ENCODE assay signal across 16 cellular contexts in the genomic region with DNA sequence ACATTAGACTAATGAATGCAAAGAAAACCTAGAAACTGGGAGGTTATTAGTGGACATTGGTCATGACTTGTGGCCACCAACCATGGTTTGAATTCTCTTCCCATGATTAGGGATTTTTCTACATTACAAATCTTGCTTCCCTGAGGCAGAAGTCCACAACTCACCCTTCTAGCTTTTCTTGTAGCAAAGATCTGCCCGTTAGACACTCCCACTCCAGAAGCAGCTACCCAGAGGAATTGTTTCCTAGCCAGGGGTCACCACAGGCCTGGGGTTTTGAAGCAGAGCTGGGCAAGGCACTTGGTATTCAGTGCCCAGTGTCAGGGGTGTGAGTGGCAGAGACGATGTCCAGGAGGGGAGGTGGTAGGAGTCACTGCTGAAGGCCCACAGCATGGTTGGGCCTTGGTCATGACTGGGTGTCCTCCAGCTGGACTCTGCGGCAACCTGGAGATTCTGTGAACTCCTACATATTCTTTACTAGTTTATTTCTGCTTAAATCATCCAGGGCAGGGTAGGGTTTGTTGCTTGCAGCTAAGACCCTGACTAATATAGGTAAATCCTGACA. TPM values are rescaled to one million over a fixed set of nuclear protein-coding genes. Genes with fewer than 3 reads are reported as not detected.
DNase-seq lines count a peak whose midpoint lies in the region; ATAC-seq, FAIRE-seq and TF ChIP-seq lines count a peak whose summit lies in the region.
"Had no signal": no experiment of that assay in that cellular context is flagged by ENCODE, and none has a peak within 500 bp of the region (broad histone marks: within the 10 kb centered on the region; RNA-seq: fewer than 3 reads in every experiment).

No MANE protein-coding gene starts in this region.

- H3K4me1 Mint-ChIP-seq in stimulated activated naive B cell treated with anti-CD40 and anti-IgM and Interleukin-4, amounts not matched to agents 10 μg/mL and 1 μg/mL and 100 μg/mL, for 72 hours, result peaks cover 16 to 22% of the 10 kb centered on the region in 2 donors

- H3K4me3 Mint-ChIP-seq in stimulated activated naive B cell treated with anti-CD40 and anti-IgM and Interleukin-4, amounts not matched to agents 10 μg/mL and 1 μg/mL and 100 μg/mL, for 72 hours, result no peak overlapping the region
- H3K4me3 Mint-ChIP-seq: CD4-positive, alpha-beta T cell had no signal

- CTCF ChIA-PET in HepG2 (lab: Yijun Ruan, JAX; ENCODE audit: low intra/inter-chr PET ratio, low total read pairs), result no interaction called here

- H2BK15ac ChIP-seq in neuronal stem cell (ENCODE audit: low read length), result no peak overlapping the region

- H2AK5ac ChIP-seq in neuronal stem cell (ENCODE audit: low read depth, low read length), result no peak overlapping the region

- intact Hi-C loops in HepG2 (cut with micrococcal nuclease; ENCODE audit: unreplicated experiment), result loop anchor here (5.0 kb wide), 1 partner anchor 270 kb away; no protein-coding TSS in a partner anchor
- intact Hi-C loops in right lobe of liver (cut with DNase I), result no loop called here

- H3K27me3 Mint-ChIP-seq in stimulated activated naive B cell treated with anti-CD40 and anti-IgM and Interleukin-4, amounts not matched to agents 10 μg/mL and 1 μg/mL and 100 μg/mL, for 72 hours, result no peaks in the 10 kb centered on the region
- H3K27me3 Mint-ChIP-seq: CD4-positive, alpha-beta T cell had no signal

- H3K36me3 ChIP-seq in HepG2 (replicated peaks in 1 of 2; ENCODE audit: control insufficient read depth in 1 of 2, insufficient read depth in 2 of 2, low read length in 2 of 2) (no peaks in the 10 kb centered on the region), right lobe of liver (no peaks in the 10 kb centered on the region), neuronal stem cell (replicated peaks in 1 of 2; ENCODE audit: control insufficient read depth in 2 of 2, insufficient read depth in 2 of 2, low read length in 2 of 2) (no peaks in the 10 kb centered on the region)
- H3K36me3 ChIP-seq: MG63 had no signal

- no peaks in the 10 kb centered on the region for H4K20me1 ChIP-seq in HepG2 (ENCODE audit: insufficient read depth, low read length)

- H3K4me3 ChIP-seq in HepG2 (replicated peaks in 1 of 3; ENCODE audit: insufficient read depth in 1 of 3, low read depth in 2 of 3, low read length in 3 of 3) (no peak overlapping the region), right lobe of liver (no peak overlapping the region), neuronal stem cell (ENCODE audit: low read length in 2 of 2) (no peak overlapping the region)
- H3K4me3 ChIP-seq: MG63, PC-9 had no signal

- BruUV-seq in HepG2 (replicated peaks; lab: Mats Ljungman, UMichigan), result no TSS peak

- H3K4me1 ChIP-seq in HepG2 (ENCODE audit: insufficient read depth, low read length), result peaks cover 30% of the 10 kb centered on the region
- peaks cover 0 to 3% (median 0%) of the 10 kb centered on the region in 4 donors for H3K4me1 ChIP-seq in right lobe of liver
- peaks cover 7 to 15% of the 10 kb centered on the region in 2 donors for H3K4me1 ChIP-seq in neuronal stem cell (ENCODE audit: control insufficient read depth in 2 of 2, insufficient read depth in 1 of 2, low read depth in 1 of 2, low read length in 2 of 2)

- H3K14ac ChIP-seq in neuronal stem cell (ENCODE audit: low read length), result no peak overlapping the region

- H2BK12ac ChIP-seq in neuronal stem cell (ENCODE audit: low read length), result no peak overlapping the region

- no peak for FAIRE-seq in HepG2 (lab: Jason Lieb, UNC)
- FAIRE-seq: GM12891 had no signal

- no peak overlapping the region for H2BK5ac ChIP-seq in neuronal stem cell (ENCODE audit: low read length)

- peak overlapping the region; percentile 51; the same call in 1 of the 2 replicates for H3K4me2 ChIP-seq in HepG2 (ENCODE audit: low read depth, low read length)
- no peak overlapping the region for H3K4me2 ChIP-seq in neuronal stem cell (ENCODE audit: insufficient read depth, low read length, poor library complexity, severe bottlenecking)
- H3K4me2 ChIP-seq: PC-9 had no signal

- TF ChIP-seq POLR2A in HepG2 (IDR thresholded peaks at IDR 0.05; ENCODE audit: insufficient read depth in 1 of 2, low read depth in 2 of 2, low read length in 2 of 2), result no peak
- no peak for TF ChIP-seq POLR2A in right lobe of liver (IDR thresholded peaks at IDR 0.05)

- no peak overlapping the region for H3K4ac ChIP-seq in neuronal stem cell (ENCODE audit: low read length)

- no peak overlapping the region for H2BK120ac ChIP-seq in neuronal stem cell (ENCODE audit: low read depth, low read length)

- no peak overlapping the region for H3K23ac ChIP-seq in neuronal stem cell (ENCODE audit: low read depth, low read length, poor library complexity)

- H3K27me3 ChIP-seq in HepG2 (ENCODE audit: control insufficient read depth in 1 of 2, insufficient read depth in 2 of 2, low read length in 2 of 2) (no peaks in the 10 kb centered on the region; a peak in 1 of 5 replicates), right lobe of liver (no peaks in the 10 kb centered on the region), neuronal stem cell (ENCODE audit: control insufficient read depth in 3 of 3, insufficient read depth in 3 of 3, low read depth in 1 of 3, low read length in 3 of 3) (no peaks in the 10 kb centered on the region)
- H3K27me3 ChIP-seq: MG63 had no signal

- ATAC-seq in HepG2, result peak; percentile 62
- ATAC-seq in right lobe of liver, result no peak
- ATAC-seq in GM19452 (IDR thresholded peaks at IDR 0.05; ENCODE audit: unreplicated experiment), result no peak
- ATAC-seq in stimulated activated naive B cell treated with anti-CD40 and anti-IgM and Interleukin-4, amounts not matched to agents 10 μg/mL and 1 μg/mL and 100 μg/mL, for 72 hours (replicated peaks), result no peak

- H3K18ac ChIP-seq in neuronal stem cell (ENCODE audit: low read length), result peak overlapping the region; percentile 41

- 6% methylated on average over 3 of the region's 3 CpGs for whole genome bisulfite sequencing in HepG2 (ENCODE audit: low lambda C conversion rate)
- 100% methylated on average over 1 of the region's 3 CpGs for WGBS in right lobe of liver (ENCODE audit: insufficient coverage, low coverage, low lambda C conversion rate, missing lambda C conversion rate)
- no CpG with 5 or more reads among the region's 3 CpGs for WGBS in neuronal stem cell (ENCODE audit: extremely low coverage in 2 of 2, insufficient read length in 2 of 2, insufficient replicate concordance in 1 of 2), 2 donors

- no peaks in the 10 kb centered on the region for H3K79me2 ChIP-seq in HepG2 (ENCODE audit: insufficient read depth, low read length)

- no peak overlapping the region for H3K9ac ChIP-seq in HepG2 (ENCODE audit: insufficient read depth, low read depth, low read length)
- H3K9ac ChIP-seq in neuronal stem cell (ENCODE audit: low read depth, low read length, poor library complexity), result no peak overlapping the region

- TF ChIP-seq RAD21 in HepG2 (CRISPR knock-in tag; IDR thresholded peaks at IDR 0.05), result no peak

- no peaks in the 10 kb centered on the region for H3K36me3 Mint-ChIP-seq in stimulated activated naive B cell treated with anti-CD40 and anti-IgM and Interleukin-4, amounts not matched to agents 10 μg/mL and 1 μg/mL and 100 μg/mL, for 72 hours

- H3K27ac ChIP-seq in HepG2 (ENCODE audit: extremely low read length, insufficient read depth, low read length), result no peak overlapping the region
- H3K27ac ChIP-seq in right lobe of liver, result no peak overlapping the region
- H3K27ac ChIP-seq in neuronal stem cell (replicated peaks; ENCODE audit: low read length), result no peak overlapping the region
- H3K27ac ChIP-seq: PC-9 had no signal

- POLR2A ChIA-PET in HepG2 (lab: Yijun Ruan, JAX), result no interaction called here

- no peak for TF ChIP-seq EP300 in HepG2 (IDR thresholded peaks at IDR 0.05; ENCODE audit: low read depth in 2 of 2, low read length in 2 of 2)
- no peak for TF ChIP-seq EP300 in HepG2 (CRISPR knock-in tag; IDR thresholded peaks at IDR 0.05; ENCODE audit: borderline replicate concordance)

- H2AFZ ChIP-seq in HepG2 (ENCODE audit: low read length) (no peak overlapping the region), neuronal stem cell (ENCODE audit: low read length) (peak overlapping the region; percentile 78)
- H2AFZ ChIP-seq: PC-9 had no signal

- no peak for DNase-seq in HepG2 (ENCODE audit: low spot score)
- no peak for DNase-seq in right lobe of liver
- peak; percentile 60 for DNase-seq in islet precursor cell
- no peak for DNase-seq in neuronal stem cell (ENCODE audit: low spot score)
- no peak for DNase-seq in activated T-cell treated with anti-CD3 and anti-CD28 coated beads, Interleukin-2, amount 50 U/mL, for 48 hours
- no peak for DNase-seq in stimulated activated naive B cell treated with anti-CD40 and anti-IgM and Interleukin-4, amounts not matched to agents 10 μg/mL and 1 μg/mL and 100 μg/mL, for 72 hours
- no peak for DNase-seq in KG1 (lab: John Stamatoyannopoulos, UW)
- DNase-seq: ACHN; CD4-positive, alpha-beta T cell; DMS79; MG63; NCI-H1092 treated with DMSO at 0.1 percent for 48 hours; PC-9; Right ventricle myocardium superior had no signal

- no peaks in the 10 kb centered on the region for H3K9me3 Mint-ChIP-seq in stimulated activated naive B cell treated with anti-CD40 and anti-IgM and Interleukin-4, amounts not matched to agents 10 μg/mL and 1 μg/mL and 100 μg/mL, for 72 hours
- H3K9me3 Mint-ChIP-seq: CD4-positive, alpha-beta T cell had no signal

- in situ Hi-C loops in HepG2 (cut with HindIII; ENCODE audit: extremely low pct_ligation_motif_present, low pct_unique_long_range_greater_than_20kb), result no loop called here

- TF ChIP-seq CTCF in HepG2 (CRISPR knock-in tag; IDR thresholded peaks at IDR 0.05) (peak; percentile 28; the same call in 1 of the 2 replicates), right lobe of liver (IDR thresholded peaks at IDR 0.05) (no peak)

- no peaks in the 10 kb centered on the region for H3K9me3 ChIP-seq in HepG2 (ENCODE audit: low read length)
- H3K9me3 ChIP-seq in right lobe of liver, result no peaks in the 10 kb centered on the region
- H3K9me3 ChIP-seq in neuronal stem cell (replicated peaks in 1 of 2; ENCODE audit: control insufficient read depth in 2 of 2, insufficient read depth in 1 of 2, low read depth in 1 of 2, low read length in 2 of 2), result no peaks in the 10 kb centered on the region
- H3K9me3 ChIP-seq: MG63 had no signal

- no peak overlapping the region for H3K27ac Mint-ChIP-seq in stimulated activated naive B cell treated with anti-CD40 and anti-IgM and Interleukin-4, amounts not matched to agents 10 μg/mL and 1 μg/mL and 100 μg/mL, for 72 hours
- H3K27ac Mint-ChIP-seq: CD4-positive, alpha-beta T cell had no signal

- no peaks in the 10 kb centered on the region for H3K79me1 ChIP-seq in neuronal stem cell (ENCODE audit: low read depth, low read length)

- H4K8ac ChIP-seq in neuronal stem cell (ENCODE audit: low read depth, low read length), result no peak overlapping the region

- no peak overlapping the region for H4K91ac ChIP-seq in neuronal stem cell (ENCODE audit: low read depth, low read length, poor library complexity)

RNA-seq across cellular contexts. Expression of a gene that starts 54.9 kb away (rescaled TPM):
- total RNA-seq in HepG2 (2016; rRNA removed; fragmentation: Illumina TruSeq; extraction: Trizol) (100 and 211 TPM in 2 replicates), right lobe of liver (100 to 1,000 TPM in 1 of 6 experiments, 10 to 100 TPM in 5; 42.9 to 114 (median 69.8) TPM)
- total RNA-seq in HepG2 (2016; cell fraction: cytosol; rRNA removed; fragmentation: Illumina TruSeq; extraction: Trizol; ENCODE audit: low read depth), result 13.3 and 14.6 TPM in 2 replicates
- 102 and 212 TPM in 2 replicates for total RNA-seq in HepG2 (2016; cell fraction: insoluble cytoplasmic fraction; rRNA removed; fragmentation: Illumina TruSeq; extraction: Trizol)
- total RNA-seq in HepG2 (2016; cell fraction: membrane; rRNA removed; fragmentation: Illumina TruSeq; extraction: Trizol), result 43.2 and 50.9 TPM in 2 replicates
- 65.3 and 72.8 TPM in 2 replicates for total RNA-seq in HepG2 (2016; cell fraction: nucleus; rRNA removed; fragmentation: Illumina TruSeq; extraction: Trizol)
- 47.2 and 51.2 TPM in 2 replicates for polyA plus RNA-seq in HepG2 (2011; rRNA removed)
- polyA plus RNA-seq in HepG2 (2011; cell fraction: cytosol; rRNA removed), result 21.5 and 40.8 TPM in 2 replicates
- 9.5 and 18.1 TPM in 2 replicates for polyA plus RNA-seq in HepG2 (2011; cell fraction: nucleus; rRNA removed)
- 133 and 175 TPM in 2 replicates for polyA plus RNA-seq in HepG2 (2012)
- 9.2 and 11.1 TPM in 2 replicates for polyA plus RNA-seq in HepG2 (2016; cell fraction: cytosol; fragmentation: Illumina TruSeq; extraction: Trizol; ENCODE audit: low read depth)
- 284 and 307 TPM in 2 replicates for polyA plus RNA-seq in HepG2 (2016; cell fraction: insoluble cytoplasmic fraction; fragmentation: Illumina TruSeq; extraction: Trizol; ENCODE audit: low read depth)
- 36.0 and 43.6 TPM in 2 replicates for polyA plus RNA-seq in HepG2 (2016; cell fraction: membrane; fragmentation: Illumina TruSeq; extraction: Trizol; ENCODE audit: low read depth)
- 111 and 115 TPM in 2 replicates for polyA plus RNA-seq in HepG2 (2016; cell fraction: nucleus; fragmentation: Illumina TruSeq; extraction: Trizol; ENCODE audit: insufficient read depth, low read depth)
- polyA minus RNA-seq in HepG2 (2011; rRNA and poly(A)+ RNA removed; ENCODE audit: low replicate concordance), result 23.0 and 24.6 TPM in 2 replicates
- polyA minus RNA-seq in HepG2 (2011; cell fraction: cytosol; rRNA and poly(A)+ RNA removed), result 84.2 and 88.6 TPM in 2 replicates
- polyA minus RNA-seq in HepG2 (2011; cell fraction: nucleus; rRNA and poly(A)+ RNA removed), result 34.8 and 35.1 TPM in 2 replicates
- polyA plus RNA-seq in neuronal stem cell (2013, experiment 1 of 2), result 106 TPM
- 106 TPM for polyA plus RNA-seq in neuronal stem cell (2013, experiment 2 of 2)
